ENCODE assay signal across 1 cellular context in genomic region chr2:48755473-48755872, GRCh38.
TF ChIP-seq lines count a peak whose summit lies in the region.

Gene LHCGR (minus strand): TSS chr2:48755724. CDS start chr2:48755671, 53 bp downstream.

TF ChIP-seq in H1, 55 proteins besides CTCF, POLR2A, EP300 and RAD21 (continued from another document):
- peak; percentile 88 for TF ChIP-seq MAX (IDR thresholded peaks at IDR 0.05)
- no peak for TF ChIP-seq CHD2 (IDR thresholded peaks at IDR 0.05; ENCODE audit: low read length)
- no peak for TF ChIP-seq SIN3A (conservative IDR thresholded peaks at IDR 0.05 in 1 of 2, IDR thresholded peaks at IDR 0.05 in 1 of 2; ENCODE audit: low read depth in 1 of 2, low read length in 2 of 2)
- peak; percentile 34; the same call in 1 of the 2 replicates for TF ChIP-seq KDM1A (IDR thresholded peaks at IDR 0.05; ENCODE audit: borderline replicate concordance, low read length)
- no peak for TF ChIP-seq CBX8 (IDR thresholded peaks at IDR 0.05; ENCODE audit: borderline replicate concordance, low read depth, low read length)
- TF ChIP-seq EGR1 (IDR thresholded peaks at IDR 0.05; ENCODE audit: borderline replicate concordance, low read depth, low read length) = 0 out of 2 replicates have a peak, but pooled peaks have one; percentile 11
- TF ChIP-seq NRF1 (IDR thresholded peaks at IDR 0.05; ENCODE audit: low read depth, low read length) = no peak
- TF ChIP-seq SRF (IDR thresholded peaks at IDR 0.05; ENCODE audit: low read depth, low read length) = no peak
- no peak for TF ChIP-seq SIRT6 (IDR thresholded peaks at IDR 0.05; ENCODE audit: low read length)
- TF ChIP-seq POLR2AphosphoS5 (IDR thresholded peaks at IDR 0.05; ENCODE audit: low read depth, low read length) = no peak
- no peak for TF ChIP-seq TCF12 (IDR thresholded peaks at IDR 0.05; ENCODE audit: low read depth, low read length)
- TF ChIP-seq EZH2 (IDR thresholded peaks at IDR 0.05; ENCODE audit: low read depth, low read length, severe bottlenecking) = no peak
- TF ChIP-seq SP2 (IDR thresholded peaks at IDR 0.05; ENCODE audit: low read length) = no peak
- TF ChIP-seq SP4 (IDR thresholded peaks at IDR 0.05; ENCODE audit: low read length) = no peak
- TF ChIP-seq RXRA (IDR thresholded peaks at IDR 0.05; ENCODE audit: insufficient read depth, low read depth, low read length) = no peak
- no peak for TF ChIP-seq CREB1 (IDR thresholded peaks at IDR 0.05)
- TF ChIP-seq BACH1 (IDR thresholded peaks at IDR 0.05; ENCODE audit: low read length) = no peak
- no peak for TF ChIP-seq USF2 (IDR thresholded peaks at IDR 0.05; ENCODE audit: low read length)
- TF ChIP-seq CEBPB (IDR thresholded peaks at IDR 0.05; ENCODE audit: low read depth, low read length) = no peak
- no peak for TF ChIP-seq RNF2 (IDR thresholded peaks at IDR 0.05; ENCODE audit: borderline replicate concordance, low read depth, low read length, missing control alignments, poor library complexity, severe bottlenecking)
- peak; percentile 40; the same call in 1 of the 2 replicates for TF ChIP-seq SUZ12 (IDR thresholded peaks at IDR 0.05; ENCODE audit: low read length)
- no peak for TF ChIP-seq CTBP2 (IDR thresholded peaks at IDR 0.05; ENCODE audit: borderline replicate concordance, insufficient read depth, insufficient read length, low read length)
- TF ChIP-seq GABPA (IDR thresholded peaks at IDR 0.05; ENCODE audit: borderline replicate concordance, insufficient read depth, low read length) = no peak
- no peak for TF ChIP-seq SIX5 (IDR thresholded peaks at IDR 0.05; ENCODE audit: low read depth, low read length)
- peak; percentile 48 for TF ChIP-seq KDM4A (IDR thresholded peaks at IDR 0.05; ENCODE audit: low read depth, low read length, severe bottlenecking)
- TF ChIP-seq NANOG (IDR thresholded peaks at IDR 0.05; ENCODE audit: insufficient read depth, low read depth, low read length, poor library complexity, severe bottlenecking) = no peak
- peak; percentile 62 for TF ChIP-seq ASH2L (IDR thresholded peaks at IDR 0.05; ENCODE audit: low read length)
- no peak for TF ChIP-seq HDAC2 (IDR thresholded peaks at IDR 0.05; ENCODE audit: borderline replicate concordance in 1 of 2, low read depth in 2 of 2, low read length in 2 of 2)
- TF ChIP-seq SP1 (IDR thresholded peaks at IDR 0.05; ENCODE audit: low read depth, low read length) = no peak
- TF ChIP-seq, protein P1, sequence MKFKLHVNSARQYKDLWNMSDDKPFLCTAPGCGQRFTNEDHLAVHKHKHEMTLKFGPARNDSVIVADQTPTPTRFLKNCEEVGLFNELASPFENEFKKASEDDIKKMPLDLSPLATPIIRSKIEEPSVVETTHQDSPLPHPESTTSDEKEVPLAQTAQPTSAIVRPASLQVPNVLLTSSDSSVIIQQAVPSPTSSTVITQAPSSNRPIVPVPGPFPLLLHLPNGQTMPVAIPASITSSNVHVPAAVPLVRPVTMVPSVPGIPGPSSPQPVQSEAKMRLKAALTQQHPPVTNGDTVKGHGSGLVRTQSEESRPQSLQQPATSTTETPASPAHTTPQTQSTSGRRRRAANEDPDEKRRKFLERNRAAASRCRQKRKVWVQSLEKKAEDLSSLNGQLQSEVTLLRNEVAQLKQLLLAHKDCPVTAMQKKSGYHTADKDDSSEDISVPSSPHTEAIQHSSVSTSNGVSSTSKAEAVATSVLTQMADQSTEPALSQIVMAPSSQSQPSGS (IDR thresholded peaks at IDR 0.05; ENCODE audit: low read length) = no peak
TF ChIP-seq in H1: peak in this region for 8.
